11 cellular contexts compared by ENCODE assay signal in genomic region chr2:85253890-85254289, GRCh38.
"Had no signal": no experiment of that assay in that cellular context is flagged by ENCODE, and none has a peak within 500 bp of the region (broad histone marks: within the 10 kb centered on the region; RNA-seq: fewer than 3 reads in every experiment).

No MANE protein-coding gene starts in this region.

- ATAC-seq: effector memory CD8-positive, alpha-beta T cell; gastroesophageal sphincter had no signal

- H3K36me3 Mint-ChIP-seq: activated naive CD4-positive, alpha-beta T cell treated with anti-CD3 and anti-CD28 coated beads, Interleukin-2, amount 10 ng/mL, durations not matched to agents 7 days and 5 days had no signal

- H3K27me3 ChIP-seq: gastroesophageal sphincter, ovary, tibial artery had no signal

- H3K27ac Mint-ChIP-seq: activated naive CD4-positive, alpha-beta T cell treated with anti-CD3 and anti-CD28 coated beads, Interleukin-2, amount 10 ng/mL, durations not matched to agents 7 days and 5 days; effector memory CD8-positive, alpha-beta T cell had no signal

- H3K9me3 Mint-ChIP-seq: activated naive CD4-positive, alpha-beta T cell treated with anti-CD3 and anti-CD28 coated beads, Interleukin-2, amount 10 ng/mL, durations not matched to agents 7 days and 5 days; effector memory CD8-positive, alpha-beta T cell had no signal

- H3K4me3 ChIP-seq: gastroesophageal sphincter, ovary, tibial artery had no signal

- H3K27ac ChIP-seq: ovary, tibial artery, VCaP had no signal

- H3K4me1 Mint-ChIP-seq: activated naive CD4-positive, alpha-beta T cell treated with anti-CD3 and anti-CD28 coated beads, Interleukin-2, amount 10 ng/mL, durations not matched to agents 7 days and 5 days had no signal

- H3K9me3 ChIP-seq: gastroesophageal sphincter, ovary, tibial artery had no signal

- H3K36me3 ChIP-seq: gastroesophageal sphincter, ovary, tibial artery had no signal

- DNase-seq: activated CD4-positive, alpha-beta T cell treated with anti-CD3 and anti-CD28 coated beads for 48 hours; activated naive CD4-positive, alpha-beta T cell treated with anti-CD3 and anti-CD28 coated beads, Interleukin-2, amount 10 ng/mL, durations not matched to agents 7 days and 5 days; central memory CD4-positive, alpha-beta T cell; cortex of kidney; effector memory CD8-positive, alpha-beta T cell; kidney glomerular epithelial cell; ovary; T1000; tibial artery had no signal

- H3K4me3 Mint-ChIP-seq: activated naive CD4-positive, alpha-beta T cell treated with anti-CD3 and anti-CD28 coated beads, Interleukin-2, amount 10 ng/mL, durations not matched to agents 7 days and 5 days; effector memory CD8-positive, alpha-beta T cell had no signal
